ENCODE assay signal across 20 cellular contexts in genomic region chr13:109593230-109593629, GRCh38.
DNase-seq lines count a peak whose midpoint lies in the region; ATAC-seq and TF ChIP-seq lines count a peak whose summit lies in the region.
"Had no signal": no experiment of that assay in that cellular context is flagged by ENCODE, and none has a peak within 500 bp of the region (broad histone marks: within the 10 kb centered on the region; RNA-seq: fewer than 3 reads in every experiment).

No MANE protein-coding gene starts in this region.

- no peaks in the 10 kb centered on the region for H3K27me3 ChIP-seq in hepatocyte
- no peaks in the 10 kb centered on the region for H3K27me3 ChIP-seq in right lobe of liver

- in situ Hi-C loops in GM13976 (cut with MboI; ENCODE audit: low sequenced_read_pairs, unreplicated experiment) = no loop called here

- no peaks in the 10 kb centered on the region for H3K79me2 ChIP-seq in hepatocyte

- no peak for TF ChIP-seq CTCF in hepatocyte (IDR thresholded peaks at IDR 0.05; ENCODE audit: poor library complexity)
- no peak for TF ChIP-seq CTCF in right lobe of liver (IDR thresholded peaks at IDR 0.05)
- no peak for TF ChIP-seq CTCF in GM13976 (IDR thresholded peaks at IDR 0.05; ENCODE audit: borderline replicate concordance, control extremely low read depth, extremely low read depth, insufficient read depth, missing control alignments)

- peak overlapping the region; percentile 67 for H3K27ac ChIP-seq in hepatocyte
- H3K27ac ChIP-seq in right lobe of liver = peak overlapping the region; percentile 49 to 76 (median 72)

- H3K36me3 ChIP-seq in hepatocyte (replicated peaks; ENCODE audit: insufficient read depth, low read depth) = no peaks in the 10 kb centered on the region
- no peaks in the 10 kb centered on the region for H3K36me3 ChIP-seq in right lobe of liver

- no peaks in the 10 kb centered on the region for H3K9me2 ChIP-seq in hepatocyte (replicated peaks; ENCODE audit: insufficient read depth)

- intact Hi-C loops in right lobe of liver (cut with DNase I) = no loop called here

- no peak overlapping the region for H2AFZ ChIP-seq in hepatocyte

- TF ChIP-seq POLR2A in right lobe of liver (IDR thresholded peaks at IDR 0.05) = no peak
- TF ChIP-seq POLR2A in erythroblast (IDR thresholded peaks at IDR 0.05; ENCODE audit: low read length) = no peak

- DNase-seq in HuH-7 (ENCODE audit: low spot score) (peak; percentile 10), hepatocyte (ENCODE audit: low spot score) (no peak), right lobe of liver (no peak), COLO829 (ENCODE audit: low spot score) (no peak), GM13976 (ENCODE audit: low spot score) (no peak), erythroblast (lab: John Stamatoyannopoulos, UW) (no peak)
- DNase-seq: CD4-positive, CD25-positive, alpha-beta regulatory T cell; COR-L47; DND-41; GOT3; HCEC 1CT; Karpas-422; NCI-H1694; NCI-H2081 treated with DMSO at 0.1 percent for 48 hours; NCI-H2171 treated with DMSO at 0.1 percent for 48 hours; NCI-H524 treated with DMSO at 0.1 percent for 48 hours; NCI-H82 had no signal

- H3K4me2 ChIP-seq in hepatocyte = peak overlapping the region; percentile 42

- H3K4me3 ChIP-seq in hepatocyte (no peak overlapping the region), right lobe of liver (no peak overlapping the region)
- H3K4me3 ChIP-seq: GM12878 had no signal

- ATAC-seq in right lobe of liver (peak; percentile 74 to 88 (median 84)), HG02973 (IDR thresholded peaks at IDR 0.05; ENCODE audit: unreplicated experiment) (no peak)
- ATAC-seq: GM12878, Right ventricle myocardium inferior had no signal

- 70% methylated on average over 3 of the region's 3 CpGs for WGBS in hepatocyte (ENCODE audit: low lambda C conversion rate, missing lambda C conversion rate)
- 16% methylated on average over 3 of the region's 3 CpGs for WGBS in right lobe of liver (ENCODE audit: insufficient coverage, low coverage, low lambda C conversion rate, missing lambda C conversion rate)

- no peaks in the 10 kb centered on the region for H4K20me1 ChIP-seq in hepatocyte (ENCODE audit: insufficient read depth, poor library complexity, severe bottlenecking)

- H3K9me3 ChIP-seq in hepatocyte (ENCODE audit: low read depth) = no peaks in the 10 kb centered on the region
- H3K9me3 ChIP-seq in right lobe of liver = no peaks in the 10 kb centered on the region

- peaks cover 6% of the 10 kb centered on the region for H3K4me1 ChIP-seq in hepatocyte (ENCODE audit: insufficient read depth)
- peaks cover 0 to 20% (median 9%) of the 10 kb centered on the region in 4 donors for H3K4me1 ChIP-seq in right lobe of liver
